1 cellular context compared by ENCODE assay signal in the genomic region with DNA sequence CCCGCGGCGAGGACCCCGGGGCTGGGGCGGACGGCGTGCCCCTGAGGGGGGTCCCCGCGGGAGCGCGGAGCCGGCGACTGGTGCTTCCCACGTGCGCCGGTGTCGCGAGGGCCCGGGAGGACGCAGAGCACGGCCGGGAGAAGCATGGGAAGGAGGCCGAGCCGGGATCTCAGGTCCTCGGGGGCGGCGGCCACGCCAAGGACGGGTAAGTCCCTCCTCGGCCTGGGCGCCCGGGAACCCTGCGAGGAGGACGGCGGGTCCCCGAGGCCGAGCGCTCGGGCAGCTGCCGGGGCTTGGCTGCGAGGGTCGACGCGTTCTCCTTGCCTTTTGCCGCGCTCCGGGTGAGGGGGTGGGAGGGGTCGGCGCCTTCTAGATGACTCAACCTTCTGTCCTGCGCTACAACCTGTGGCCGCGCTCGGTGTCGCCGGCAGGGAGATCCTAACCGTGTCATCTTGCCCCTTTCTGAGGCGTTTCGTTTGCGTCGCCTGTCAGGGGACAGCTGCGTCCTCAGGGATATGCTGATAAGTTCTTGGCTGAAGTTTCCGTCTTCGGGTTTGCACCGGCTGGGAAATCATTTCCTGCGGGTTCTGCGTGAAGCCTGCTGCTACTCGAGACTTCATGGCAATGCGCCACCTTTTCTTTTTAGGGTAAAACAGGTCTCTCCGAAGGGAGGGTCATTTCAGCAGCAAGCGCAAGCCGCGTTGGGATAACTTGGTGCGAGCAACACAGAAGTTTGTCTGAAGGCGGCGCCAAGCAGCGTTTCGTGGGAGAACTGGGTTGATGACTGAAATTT.
TF ChIP-seq lines count a peak whose summit lies in the region.

No MANE protein-coding gene starts in this region.

TF ChIP-seq in HepG2, 621 proteins besides CTCF, POLR2A, EP300 and RAD21 (continued from another document and continues in another):
- TF ChIP-seq ZNF562 (CRISPR knock-in tag; IDR thresholded peaks at IDR 0.05; ENCODE audit: borderline replicate concordance), result no peak
- no peak for TF ChIP-seq YEATS2 (CRISPR knock-in tag; IDR thresholded peaks at IDR 0.05; ENCODE audit: borderline replicate concordance)
- no peak for TF ChIP-seq ARHGAP35 (CRISPR knock-in tag; IDR thresholded peaks at IDR 0.05; ENCODE audit: borderline replicate concordance)
- no peak for TF ChIP-seq ZNF781 (CRISPR knock-in tag; IDR thresholded peaks at IDR 0.05; ENCODE audit: borderline replicate concordance, not compliant biosample characterization)
- no peak for TF ChIP-seq HCFC1 (IDR thresholded peaks at IDR 0.05; ENCODE audit: low read depth, low read length)
- no peak for TF ChIP-seq AKNA (CRISPR knock-in tag; IDR thresholded peaks at IDR 0.05; ENCODE audit: borderline replicate concordance)
- TF ChIP-seq ZNF10 (CRISPR knock-in tag; IDR thresholded peaks at IDR 0.05; ENCODE audit: borderline replicate concordance, low read depth), result no peak
- no peak for TF ChIP-seq SOX5 (CRISPR knock-in tag; IDR thresholded peaks at IDR 0.05; ENCODE audit: borderline replicate concordance)
- no peak for TF ChIP-seq THAP11 (CRISPR knock-in tag; IDR thresholded peaks at IDR 0.05)
- TF ChIP-seq, protein P1, sequence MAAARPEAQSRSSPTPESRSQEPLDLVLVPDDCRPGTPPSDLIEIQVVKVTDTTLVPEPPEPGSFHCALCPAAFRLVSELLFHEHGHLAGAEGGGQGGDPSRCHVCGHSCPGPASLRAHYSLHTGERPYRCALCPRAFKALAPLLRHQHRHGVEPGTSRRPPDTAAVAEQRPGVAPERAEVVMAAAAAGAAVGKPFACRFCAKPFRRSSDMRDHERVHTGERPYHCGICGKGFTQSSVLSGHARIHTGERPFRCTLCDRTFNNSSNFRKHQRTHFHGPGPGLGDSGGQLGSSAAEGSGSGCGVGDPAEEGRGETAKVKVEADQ (CRISPR knock-in tag; IDR thresholded peaks at IDR 0.05; ENCODE audit: borderline replicate concordance), result no peak
- no peak for TF ChIP-seq WIZ (CRISPR knock-in tag; IDR thresholded peaks at IDR 0.05)
- TF ChIP-seq MED13 (CRISPR knock-in tag; IDR thresholded peaks at IDR 0.05), result no peak; the same call in 1 of the 2 replicates
- 0 out of 2 replicates have a peak, but pooled peaks have one; percentile 20 for TF ChIP-seq ZNF646 (CRISPR knock-in tag; IDR thresholded peaks at IDR 0.05)
- TF ChIP-seq, protein P2, sequence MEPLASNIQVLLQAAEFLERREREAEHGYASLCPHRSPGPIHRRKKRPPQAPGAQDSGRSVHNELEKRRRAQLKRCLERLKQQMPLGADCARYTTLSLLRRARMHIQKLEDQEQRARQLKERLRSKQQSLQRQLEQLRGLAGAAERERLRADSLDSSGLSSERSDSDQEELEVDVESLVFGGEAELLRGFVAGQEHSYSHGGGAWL (CRISPR knock-in tag; IDR thresholded peaks at IDR 0.05), result no peak
- TF ChIP-seq, protein P3, sequence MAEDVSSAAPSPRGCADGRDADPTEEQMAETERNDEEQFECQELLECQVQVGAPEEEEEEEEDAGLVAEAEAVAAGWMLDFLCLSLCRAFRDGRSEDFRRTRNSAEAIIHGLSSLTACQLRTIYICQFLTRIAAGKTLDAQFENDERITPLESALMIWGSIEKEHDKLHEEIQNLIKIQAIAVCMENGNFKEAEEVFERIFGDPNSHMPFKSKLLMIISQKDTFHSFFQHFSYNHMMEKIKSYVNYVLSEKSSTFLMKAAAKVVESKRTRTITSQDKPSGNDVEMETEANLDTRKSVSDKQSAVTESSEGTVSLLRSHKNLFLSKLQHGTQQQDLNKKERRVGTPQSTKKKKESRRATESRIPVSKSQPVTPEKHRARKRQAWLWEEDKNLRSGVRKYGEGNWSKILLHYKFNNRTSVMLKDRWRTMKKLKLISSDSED (CRISPR knock-in tag; IDR thresholded peaks at IDR 0.05), result no peak
- no peak for TF ChIP-seq ZFP90 (CRISPR knock-in tag; IDR thresholded peaks at IDR 0.05; ENCODE audit: borderline replicate concordance)
- TF ChIP-seq, protein P4, sequence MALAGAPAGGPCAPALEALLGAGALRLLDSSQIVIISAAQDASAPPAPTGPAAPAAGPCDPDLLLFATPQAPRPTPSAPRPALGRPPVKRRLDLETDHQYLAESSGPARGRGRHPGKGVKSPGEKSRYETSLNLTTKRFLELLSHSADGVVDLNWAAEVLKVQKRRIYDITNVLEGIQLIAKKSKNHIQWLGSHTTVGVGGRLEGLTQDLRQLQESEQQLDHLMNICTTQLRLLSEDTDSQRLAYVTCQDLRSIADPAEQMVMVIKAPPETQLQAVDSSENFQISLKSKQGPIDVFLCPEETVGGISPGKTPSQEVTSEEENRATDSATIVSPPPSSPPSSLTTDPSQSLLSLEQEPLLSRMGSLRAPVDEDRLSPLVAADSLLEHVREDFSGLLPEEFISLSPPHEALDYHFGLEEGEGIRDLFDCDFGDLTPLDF (CRISPR knock-in tag; IDR thresholded peaks at IDR 0.05), result no peak
- TF ChIP-seq PPARG (CRISPR knock-in tag; conservative IDR thresholded peaks at IDR 0.05), result no peak
- no peak for TF ChIP-seq CERS6 (CRISPR knock-in tag; IDR thresholded peaks at IDR 0.05)
- TF ChIP-seq NCOA1 (CRISPR knock-in tag; IDR thresholded peaks at IDR 0.05), result no peak
- no peak for TF ChIP-seq GTF3A (CRISPR knock-in tag; conservative IDR thresholded peaks at IDR 0.05)
- TF ChIP-seq ZNF121 (CRISPR knock-in tag; IDR thresholded peaks at IDR 0.05), result no peak
- no peak for TF ChIP-seq GABPB1 (CRISPR knock-in tag; IDR thresholded peaks at IDR 0.05)
- TF ChIP-seq, protein P5, sequence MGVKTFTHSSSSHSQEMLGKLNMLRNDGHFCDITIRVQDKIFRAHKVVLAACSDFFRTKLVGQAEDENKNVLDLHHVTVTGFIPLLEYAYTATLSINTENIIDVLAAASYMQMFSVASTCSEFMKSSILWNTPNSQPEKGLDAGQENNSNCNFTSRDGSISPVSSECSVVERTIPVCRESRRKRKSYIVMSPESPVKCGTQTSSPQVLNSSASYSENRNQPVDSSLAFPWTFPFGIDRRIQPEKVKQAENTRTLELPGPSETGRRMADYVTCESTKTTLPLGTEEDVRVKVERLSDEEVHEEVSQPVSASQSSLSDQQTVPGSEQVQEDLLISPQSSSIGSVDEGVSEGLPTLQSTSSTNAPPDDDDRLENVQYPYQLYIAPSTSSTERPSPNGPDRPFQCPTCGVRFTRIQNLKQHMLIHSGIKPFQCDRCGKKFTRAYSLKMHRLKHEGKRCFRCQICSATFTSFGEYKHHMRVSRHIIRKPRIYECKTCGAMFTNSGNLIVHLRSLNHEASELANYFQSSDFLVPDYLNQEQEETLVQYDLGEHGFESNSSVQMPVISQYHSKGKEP (CRISPR knock-in tag; IDR thresholded peaks at IDR 0.05), result no peak
- TF ChIP-seq ZNF816 (CRISPR knock-in tag; IDR thresholded peaks at IDR 0.05; ENCODE audit: borderline replicate concordance), result no peak
- TF ChIP-seq ARID4A (CRISPR knock-in tag; IDR thresholded peaks at IDR 0.05; ENCODE audit: borderline replicate concordance), result peak; percentile 87; the same call in 1 of the 2 replicates
